7 cellular contexts compared by ENCODE assay signal in genomic region chr4:184263910-184264732, GRCh38. TPM values are rescaled to one million over a fixed set of nuclear protein-coding genes. Genes with fewer than 3 reads are reported as not detected.
A peak's percentile ranks its signal among the peaks of the same experiment; 100 is the strongest.
DNase-seq lines count a peak whose midpoint lies in the region; ATAC-seq and TF ChIP-seq lines count a peak whose summit lies in the region.

No MANE protein-coding gene starts in this region.

- no peak overlapping the region for H3K4me3 ChIP-seq in kidney epithelial cell (ENCODE audit: low read depth, low read length)

- peak; percentile 80 for TF ChIP-seq CTCF in kidney epithelial cell (IDR thresholded peaks at IDR 0.05; ENCODE audit: insufficient read depth, low read length, poor library complexity, severe bottlenecking)

- H3K27ac ChIP-seq in caudate nucleus (ENCODE audit: low read depth, low read length), result peak overlapping the region; percentile 42

- H3K36me3 ChIP-seq in kidney epithelial cell (ENCODE audit: control insufficient read depth, insufficient read depth, low read length), result no peaks in the 10 kb centered on the region

- ATAC-seq in GM18508 (IDR thresholded peaks at IDR 0.05; ENCODE audit: insufficient read depth, unreplicated experiment), result peak; percentile 26
- peak; percentile 36 for ATAC-seq in HG03354 (IDR thresholded peaks at IDR 0.05; ENCODE audit: poor library complexity, severe bottlenecking, unreplicated experiment)

- DNase-seq in NCI-H446 treated with DMSO at 0.1 percent for 48 hours (lab: John Stamatoyannopoulos, UW), result peak; percentile 24
- peak; percentile 84 to 97 (median 90) for DNase-seq in activated CD4-positive, CD25-positive, alpha-beta regulatory T cell (lab: John Stamatoyannopoulos, UW)
- DNase-seq in caudate nucleus (lab: John Stamatoyannopoulos, UW), result peak in 59 of 61 donors; percentile 38 to 97 (median 79)
- DNase-seq in kidney epithelial cell (ENCODE audit: low read depth), result peak; percentile 58
- peak; percentile 94 for DNase-seq in stimulated activated CD4-positive, alpha-beta T cell treated with anti-CD3 and anti-CD28 coated beads, Interleukin-1b, Interleukin-23, amount 100 ng/mL, for 48 hours

- H3K27me3 ChIP-seq in kidney epithelial cell (ENCODE audit: control insufficient read depth, insufficient read depth, low read length), result no peaks in the 10 kb centered on the region

RNA-seq across cellular contexts. Expression of gene ENPP6, which starts 46.4 kb away (rescaled TPM):
- total RNA-seq in kidney epithelial cell, result under 0.01 and 0.04 TPM in 2 replicates

Comparison
In these comparisons a context has a peak if more than half of its experiments do, and no peak if none do; other contexts are left out.
1. DNase-seq: peak in every context shown above with its lines; median percentile 94 in stimulated activated CD4-positive, alpha-beta T cell treated with anti-CD3 and anti-CD28 coated beads, Interleukin-1b, Interleukin-23, amount 100 ng/mL, for 48 hours; 90 in activated CD4-positive, CD25-positive, alpha-beta regulatory T cell; 79 in caudate nucleus; 58 in kidney epithelial cell; 24 in NCI-H446 treated with DMSO at 0.1 percent for 48 hours.